In the genomic region with DNA sequence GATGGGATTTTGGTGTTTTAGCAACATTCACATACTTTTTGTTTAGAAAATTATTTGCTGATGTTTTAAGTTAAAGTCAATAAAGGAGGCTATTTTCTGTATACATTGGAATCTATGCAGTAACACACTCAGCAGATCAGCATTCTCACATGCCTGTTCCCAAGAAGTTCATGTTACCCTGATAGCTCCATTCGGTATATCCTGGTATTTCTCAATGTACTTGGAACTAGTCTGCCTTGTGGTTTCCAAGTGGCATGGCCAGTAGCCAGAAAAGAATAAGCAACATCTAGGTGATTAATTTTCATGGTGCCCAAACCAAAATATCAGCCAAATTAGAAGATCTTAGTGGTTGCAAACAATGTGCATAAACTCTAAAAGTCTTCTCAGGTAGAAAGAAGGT, we compare ENCODE assay signal across 1 cellular context.
TF ChIP-seq lines count a peak whose summit lies in the region.

No MANE protein-coding gene starts in this region.

TF ChIP-seq in IMR-90, 13 proteins besides CTCF, POLR2A, EP300 and RAD21:
- TF ChIP-seq MAFK (IDR thresholded peaks at IDR 0.05; ENCODE audit: low read depth, low read length) (no peak), BHLHE40 (IDR thresholded peaks at IDR 0.05; ENCODE audit: low read depth, low read length) (peak; percentile 21; the same call in 1 of the 2 replicates), CHD1 (IDR thresholded peaks at IDR 0.05; ENCODE audit: low read depth, low read length) (no peak), CEBPB (IDR thresholded peaks at IDR 0.05; ENCODE audit: low read depth, low read length) (peak; percentile 64)
- TF ChIP-seq, protein P1, sequence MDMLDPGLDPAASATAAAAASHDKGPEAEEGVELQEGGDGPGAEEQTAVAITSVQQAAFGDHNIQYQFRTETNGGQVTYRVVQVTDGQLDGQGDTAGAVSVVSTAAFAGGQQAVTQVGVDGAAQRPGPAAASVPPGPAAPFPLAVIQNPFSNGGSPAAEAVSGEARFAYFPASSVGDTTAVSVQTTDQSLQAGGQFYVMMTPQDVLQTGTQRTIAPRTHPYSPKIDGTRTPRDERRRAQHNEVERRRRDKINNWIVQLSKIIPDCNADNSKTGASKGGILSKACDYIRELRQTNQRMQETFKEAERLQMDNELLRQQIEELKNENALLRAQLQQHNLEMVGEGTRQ (IDR thresholded peaks at IDR 0.05; ENCODE audit: low read depth, low read length): no peak
